23 cellular contexts compared by ENCODE assay signal in genomic region chr1:30777060-30777905, GRCh38. TPM values are rescaled to one million over a fixed set of nuclear protein-coding genes. Genes with fewer than 3 reads are reported as not detected.
"Had no signal": no experiment of that assay in that cellular context is flagged by ENCODE, and none has a peak within 500 bp of the region (broad histone marks: within the 10 kb centered on the region; RNA-seq: fewer than 3 reads in every experiment).

No MANE protein-coding gene starts in this region.

- H3K4me3 ChIP-seq: left ventricle myocardium inferior, smooth muscle cell, stomach, thoracic aorta, upper lobe of left lung had no signal

- H3K27me3 ChIP-seq: foreskin keratinocyte, neutrophil, upper lobe of left lung had no signal

- ATAC-seq: naive thymus-derived CD4-positive, alpha-beta T cell; sciatic nerve had no signal

- H2AFZ ChIP-seq: parathyroid adenoma had no signal

- H3K4me2 ChIP-seq: smooth muscle cell had no signal

- H3K27ac ChIP-seq: foreskin keratinocyte, left ventricle myocardium inferior, neutrophil, parathyroid adenoma, stomach, thoracic aorta, upper lobe of left lung had no signal

- H3K9me3 ChIP-seq: left ventricle myocardium inferior, neutrophil, stomach, thoracic aorta, upper lobe of left lung had no signal

- H3K9ac ChIP-seq: parathyroid adenoma had no signal

- H3K36me3 ChIP-seq: left ventricle myocardium inferior, neutrophil, stomach, thoracic aorta, upper lobe of left lung had no signal

- FAIRE-seq: astrocyte had no signal

- DNase-seq: activated CD4-positive, alpha-beta memory T cell treated with anti-CD3 and anti-CD28 coated beads, Interleukin-2, amount 10 ng/mL, durations not matched to agents 7 days and 5 days; activated CD4-positive, alpha-beta T cell treated with anti-CD3 and anti-CD28 coated beads for 48 hours; activated CD4-positive, CD25-positive, alpha-beta regulatory T cell; activated naive CD4-positive, alpha-beta T cell treated with anti-CD3 and anti-CD28 coated beads for 36 hours; activated T-cell treated with anti-CD3 and anti-CD28 coated beads, Interleukin-2, amount 50 U/mL, for 1 hour; endodermal cell; foreskin keratinocyte; glutamatergic neuron; left ventricle myocardium inferior; naive thymus-derived CD4-positive, alpha-beta T cell; stimulated activated CD4-positive, alpha-beta T cell treated with anti-CD3 and anti-CD28 coated beads, Interleukin-4, amount 100 ng/mL, for 1 hour; stomach had no signal

- H3K4me1 ChIP-seq: foreskin keratinocyte, left ventricle myocardium inferior, parathyroid adenoma had no signal

- H3K79me2 ChIP-seq: parathyroid adenoma had no signal

RNA-seq across cellular contexts. Expression of gene LAPTM5, which starts 19.7 kb away (rescaled TPM):
- total RNA-seq: chondrocyte, endodermal cell, foreskin keratinocyte had no signal

RNA-seq across cellular contexts. Expression of gene MATN1, which starts 53.9 kb away (rescaled TPM):
- total RNA-seq: activated CD4-positive, alpha-beta memory T cell treated with anti-CD3 and anti-CD28 coated beads, Interleukin-2, amount 10 ng/mL, durations not matched to agents 7 days and 5 days; endodermal cell; epithelial cell of proximal tubule; fibroblast of lung; left ventricle myocardium inferior; T-helper 1 cell treated with Interleukin-12 subunit alpha and Interleukin-12 subunit beta and Interleukin-4 antibody, amounts not matched to agents 30 ng/mL and 1 ng/mL, for 36 hours had no signal
